12 cellular contexts compared by ENCODE assay signal in the genomic region with DNA sequence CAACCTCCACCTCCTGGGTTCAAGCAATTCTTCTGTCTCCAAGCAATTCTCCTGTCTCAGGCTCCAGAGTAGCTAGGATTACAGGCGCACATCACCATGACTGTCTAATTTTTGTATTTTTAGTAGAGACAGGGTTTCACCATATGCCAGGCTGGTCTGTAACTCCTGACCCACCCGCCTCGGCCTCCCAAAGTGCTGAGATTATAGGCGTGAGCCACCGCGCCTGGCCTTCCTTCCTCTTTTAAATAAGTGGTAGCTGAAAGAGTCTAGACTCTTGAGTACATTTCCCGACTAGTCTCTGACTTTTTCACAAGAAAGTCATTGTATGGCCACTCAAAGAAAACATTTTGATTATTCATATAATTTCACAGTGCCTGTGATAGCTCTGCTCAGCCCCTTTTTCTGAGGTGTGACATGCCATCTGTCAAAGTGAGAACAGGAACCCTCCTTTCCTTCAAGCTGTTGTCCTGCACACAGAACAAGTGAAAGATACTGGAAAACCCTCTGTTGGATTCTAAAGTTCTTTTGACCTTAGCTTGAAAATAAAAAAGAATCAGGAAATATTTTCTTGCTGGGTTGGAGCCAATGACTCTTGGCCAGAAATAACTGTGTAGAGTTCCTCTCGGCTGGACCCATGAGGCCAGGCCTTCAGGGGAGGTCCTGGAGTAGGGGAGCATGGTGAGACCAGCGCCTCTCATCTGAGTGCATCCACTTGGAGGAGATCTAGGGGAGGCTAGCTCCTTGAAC.
DNase-seq lines count a peak whose midpoint lies in the region; TF ChIP-seq lines count a peak whose summit lies in the region.
"Had no signal": no experiment of that assay in that cellular context is flagged by ENCODE, and none has a peak within 500 bp of the region (broad histone marks: within the 10 kb centered on the region; RNA-seq: fewer than 3 reads in every experiment).

No MANE protein-coding gene starts in this region.

- CTCF ChIA-PET in CD8-positive, alpha-beta memory T cell (lab: Charles Lee), result interaction anchor here (0.7 kb wide), 1 partner anchor 25 kb away, joined by 3 read pairs; no protein-coding TSS in a partner anchor

- peak overlapping the region; percentile 14 for H3K27ac Mint-ChIP-seq in endodermal cell
- H3K27ac Mint-ChIP-seq in CD8-positive, alpha-beta memory T cell, result peak overlapping the region in 1 of 8 donors; percentile 21
- H3K27ac Mint-ChIP-seq in HFFc6, result no peak overlapping the region
- H3K27ac Mint-ChIP-seq: CD14-positive monocyte had no signal

- peak in 1 of 2 experiments; percentile 18 for DNase-seq in SJCRH30
- no peak for DNase-seq in endodermal cell
- peak; percentile 38 to 65 for DNase-seq in lung microvascular endothelial cell (ENCODE audit: low read depth in 2 of 2)
- no peak for DNase-seq in CD8-positive, alpha-beta memory T cell
- DNase-seq in HFFc6, result no peak
- no peak for DNase-seq in activated naive CD4-positive, alpha-beta T cell (lab: John Stamatoyannopoulos, UW)
- DNase-seq in HuH-7.5 (ENCODE audit: low spot score), result no peak
- DNase-seq: MM.1S; stimulated activated CD4-positive, alpha-beta T cell treated with anti-CD3 and anti-CD28 coated beads, Interleukin-1b, Interleukin-23, amount 100 ng/mL, for 48 hours had no signal

- H3K9ac ChIP-seq in endodermal cell (ENCODE audit: extremely low read depth, low read length, poor library complexity, severe bottlenecking), result no peak overlapping the region
- no peak overlapping the region for H3K9ac ChIP-seq in subcutaneous abdominal adipose tissue (ENCODE audit: low read length in 5 of 5)

- WGBS in endodermal cell (ENCODE audit: insufficient coverage in 1 of 2, insufficient read length in 1 of 2), 2 experiments, result 95 to 100% methylated on average over 4 to 9 of the region's 9 CpGs

- no peaks in the 10 kb centered on the region for H3K27me3 ChIP-seq in SJCRH30
- no peaks in the 10 kb centered on the region for H3K27me3 ChIP-seq in endodermal cell (ENCODE audit: control insufficient read depth, insufficient read depth, low read length, poor library complexity, severe bottlenecking)
- H3K27me3 ChIP-seq in subcutaneous abdominal adipose tissue (ENCODE audit: control insufficient read depth in 5 of 5, insufficient read depth in 4 of 5, low read length in 5 of 5), result no peaks in the 10 kb centered on the region
- H3K27me3 ChIP-seq in CD8-positive, alpha-beta memory T cell (ENCODE audit: insufficient read depth, low read length, poor library complexity, severe bottlenecking), result no peaks in the 10 kb centered on the region

- H3K9me3 ChIP-seq in SJCRH30 (replicated peaks) (no peaks in the 10 kb centered on the region), endodermal cell (ENCODE audit: control insufficient read depth, low read length) (no peaks in the 10 kb centered on the region), subcutaneous abdominal adipose tissue (ENCODE audit: control insufficient read depth in 5 of 5, low read length in 5 of 5) (no peaks in the 10 kb centered on the region)
- H3K9me3 ChIP-seq in CD8-positive, alpha-beta memory T cell (ENCODE audit: low read length), result no peaks in the 10 kb centered on the region

- H3K9me3 Mint-ChIP-seq in endodermal cell (no peaks in the 10 kb centered on the region), HFFc6 (peaks cover 42% of the 10 kb centered on the region)
- H3K9me3 Mint-ChIP-seq in CD8-positive, alpha-beta memory T cell, result peaks cover 2 to 26% (median 6%) of the 10 kb centered on the region in 5 donors

- peaks cover 19% of the 10 kb centered on the region for H3K4me1 ChIP-seq in SJCRH30
- peaks cover 10% of the 10 kb centered on the region for H3K4me1 ChIP-seq in endodermal cell (ENCODE audit: control insufficient read depth, insufficient read depth, low read length)
- H3K4me1 ChIP-seq in subcutaneous abdominal adipose tissue (ENCODE audit: control insufficient read depth in 5 of 5, insufficient read depth in 5 of 5, low read length in 5 of 5), result peaks cover 3 to 28% (median 14%) of the 10 kb centered on the region in 5 donors
- H3K4me1 ChIP-seq in CD8-positive, alpha-beta memory T cell (ENCODE audit: insufficient read depth, low read length), result no peaks in the 10 kb centered on the region

- H3K4me1 Mint-ChIP-seq in endodermal cell (peaks cover 20% of the 10 kb centered on the region), HFFc6 (ENCODE audit: low read depth) (no peaks in the 10 kb centered on the region)
- H3K4me1 Mint-ChIP-seq in CD8-positive, alpha-beta memory T cell, result no peaks in the 10 kb centered on the region
- H3K4me1 Mint-ChIP-seq: CD14-positive monocyte; central memory CD8-positive, alpha-beta T cell had no signal

- POLR2A ChIA-PET in CD8-positive, alpha-beta memory T cell (lab: Charles Lee), result no interaction called here

- H3K4me3 ChIP-seq in SJCRH30 (no peak overlapping the region), endodermal cell (ENCODE audit: low read length) (no peak overlapping the region), subcutaneous abdominal adipose tissue (ENCODE audit: low read depth in 1 of 5, low read length in 5 of 5) (no peak overlapping the region)
- no peak overlapping the region for H3K4me3 ChIP-seq in CD8-positive, alpha-beta memory T cell (ENCODE audit: low read length)

- H3K4me3 Mint-ChIP-seq in endodermal cell (no peak overlapping the region), HFFc6 (no peak overlapping the region)
- H3K4me3 Mint-ChIP-seq in CD8-positive, alpha-beta memory T cell, result no peak overlapping the region
- H3K4me3 Mint-ChIP-seq: CD14-positive monocyte; central memory CD8-positive, alpha-beta T cell had no signal

- H3K36me3 ChIP-seq in SJCRH30, result no peaks in the 10 kb centered on the region
- no peaks in the 10 kb centered on the region for H3K36me3 ChIP-seq in endodermal cell (ENCODE audit: control insufficient read depth, insufficient read depth, low read length)
- no peaks in the 10 kb centered on the region for H3K36me3 ChIP-seq in subcutaneous abdominal adipose tissue (ENCODE audit: control insufficient read depth in 5 of 5, insufficient read depth in 5 of 5, low read length in 5 of 5)
- no peaks in the 10 kb centered on the region for H3K36me3 ChIP-seq in CD8-positive, alpha-beta memory T cell (ENCODE audit: insufficient read depth, low read length)

- no peaks in the 10 kb centered on the region for H3K36me3 Mint-ChIP-seq in endodermal cell (ENCODE audit: low read depth)
- H3K36me3 Mint-ChIP-seq in CD8-positive, alpha-beta memory T cell, result no peaks in the 10 kb centered on the region
- H3K36me3 Mint-ChIP-seq in HFFc6 (ENCODE audit: low read depth), result no peaks in the 10 kb centered on the region
- H3K36me3 Mint-ChIP-seq: CD14-positive monocyte had no signal

- peak overlapping the region; percentile 62 for H3K27ac ChIP-seq in SJCRH30
- H3K27ac ChIP-seq in endodermal cell (ENCODE audit: low read depth, low read length), result no peak overlapping the region
- H3K27ac ChIP-seq in subcutaneous abdominal adipose tissue (ENCODE audit: low read depth, low read length), result peak overlapping the region; percentile 43
- H3K27ac ChIP-seq in CD8-positive, alpha-beta memory T cell (ENCODE audit: low read depth, low read length), result no peak overlapping the region

- TF ChIP-seq CTCF in endodermal cell (conservative IDR thresholded peaks at IDR 0.05) (no peak), HFFc6 (IDR thresholded peaks at IDR 0.05) (no peak)

- H3K27me3 Mint-ChIP-seq in endodermal cell (ENCODE audit: insufficient read depth) (no peaks in the 10 kb centered on the region), HFFc6 (ENCODE audit: insufficient read depth) (no peaks in the 10 kb centered on the region)
- H3K27me3 Mint-ChIP-seq in CD8-positive, alpha-beta memory T cell, result no peaks in the 10 kb centered on the region
- H3K27me3 Mint-ChIP-seq: central memory CD8-positive, alpha-beta T cell had no signal

Comparison
In these comparisons a context has a peak if more than half of its experiments do, and no peak if none do; other contexts are left out.
1. DNase-seq: peak in lung microvascular endothelial cell (2 of 2); none in endodermal cell (single experiment), CD8-positive, alpha-beta memory T cell (0 of 5), HFFc6 (single experiment), activated naive CD4-positive, alpha-beta T cell (0 of 4) and HuH-7.5 (single experiment).
2. H3K27ac ChIP-seq: peak in SJCRH30 (single experiment) and subcutaneous abdominal adipose tissue (single experiment); none in endodermal cell (single experiment) and CD8-positive, alpha-beta memory T cell (single experiment).